1 cellular context compared by ENCODE assay signal in genomic region chr12:109097435-109098141, GRCh38.
A peak's percentile ranks its signal among the peaks of the same experiment; 100 is the strongest.
TF ChIP-seq lines count a peak whose summit lies in the region.

UNG (plus strand) TSS chr12:109097597; CDS start chr12:109097680, 83 bp downstream.

TF ChIP-seq in IMR-90, 13 proteins besides CTCF, POLR2A, EP300 and RAD21 (continued from another document):
- TF ChIP-seq FOS (IDR thresholded peaks at IDR 0.05; ENCODE audit: low read depth, low read length), result peak; percentile 89
TF ChIP-seq in IMR-90: peak in this region for 4.
